16 cellular contexts compared by ENCODE assay signal in genomic region chr4:2671267-2671895, GRCh38.
DNase-seq lines count a peak whose midpoint lies in the region; ATAC-seq and TF ChIP-seq lines count a peak whose summit lies in the region.
"Had no signal": no experiment of that assay in that cellular context is flagged by ENCODE, and none has a peak within 500 bp of the region (broad histone marks: within the 10 kb centered on the region; RNA-seq: fewer than 3 reads in every experiment).

No MANE protein-coding gene starts in this region.

- 0 out of 2 replicates have a peak, but pooled peaks cover 3% of the 10 kb centered on the region for H3F3A ChIP-seq in GM23338 (replicated peaks; ENCODE audit: low read depth)

- no peak overlapping the region for H3K4me2 ChIP-seq in GM23338

- peaks cover 20% of the 10 kb centered on the region; the same call in 1 of the 2 replicates for H3K79me2 ChIP-seq in GM23338 (replicated peaks; ENCODE audit: insufficient read depth)

- no peaks in the 10 kb centered on the region for H3K27me3 ChIP-seq in GM23338 (ENCODE audit: insufficient read depth)

- H3K4me1 ChIP-seq in GM23338 (ENCODE audit: insufficient read depth) = no peaks in the 10 kb centered on the region

- H2AFZ ChIP-seq in GM23338 = no peak overlapping the region

- peaks cover 2% of the 10 kb centered on the region for H3K27me3 Mint-ChIP-seq in GM23338 (ENCODE audit: insufficient read depth, low read depth, poor library complexity)
- H3K27me3 Mint-ChIP-seq in mesothelial cell of epicardium (ENCODE audit: low read depth) = no peaks in the 10 kb centered on the region
- H3K27me3 Mint-ChIP-seq in activated T-helper 2 cell treated with anti-CD3 and anti-CD28 coated beads, Interferon-gamma antibody, Interleukin-2, Interleukin-4, amounts not matched to agents 10 μg/mL and 5 μg/mL and 100 μg/mL, durations not matched to agents 14 hours and 24 hours and 36 hours (ENCODE audit: low read depth) = no peaks in the 10 kb centered on the region

- H3K9me2 ChIP-seq in GM23338 (ENCODE audit: insufficient read depth) = no peaks in the 10 kb centered on the region

- H3K27ac ChIP-seq in C4-2B = peak overlapping the region; percentile 31
- peak overlapping the region; percentile 24; the same call in 1 of the 2 replicates for H3K27ac ChIP-seq in GM23338 (ENCODE audit: low read depth)

- H4K20me1 ChIP-seq in GM23338 (replicated peaks; ENCODE audit: insufficient read depth) = no peaks in the 10 kb centered on the region; the same call in 1 of the 2 replicates

- H3K4me1 Mint-ChIP-seq in GM23338 (no peaks in the 10 kb centered on the region; the same call in 1 of the 3 replicates), mesothelial cell of epicardium (no peaks in the 10 kb centered on the region)
- peaks cover 27% of the 10 kb centered on the region for H3K4me1 Mint-ChIP-seq in activated T-helper 2 cell treated with anti-CD3 and anti-CD28 coated beads, Interferon-gamma antibody, Interleukin-2, Interleukin-4, amounts not matched to agents 10 μg/mL and 5 μg/mL and 100 μg/mL, durations not matched to agents 14 hours and 24 hours and 36 hours (ENCODE audit: low read depth)

- ATAC-seq in GM23338 = no peak
- no peak for ATAC-seq in HG03457 (IDR thresholded peaks at IDR 0.05; ENCODE audit: unreplicated experiment)
- ATAC-seq in HG03342 (IDR thresholded peaks at IDR 0.05; ENCODE audit: unreplicated experiment) = no peak
- ATAC-seq: activated CD4-positive, CD25-positive, alpha-beta regulatory T cell treated with anti-CD3 and anti-CD28 coated beads, Interleukin-2, amount 50 U/mL, for 24 hours; HCT116 had no signal

- H3K4me3 ChIP-seq in GM23338 = no peak overlapping the region

- intact Hi-C loops in activated T-helper 2 cell treated with anti-CD3 and anti-CD28 coated beads, Interferon-gamma antibody, Interleukin-2, Interleukin-4, amounts not matched to agents 10 μg/mL and 5 μg/mL and 100 μg/mL, durations not matched to agents 14 hours and 24 hours and 36 hours (cut with micrococcal nuclease) = no loop called here

- H3K36me3 Mint-ChIP-seq in GM23338 (ENCODE audit: low read depth) (peaks cover 47% of the 10 kb centered on the region), mesothelial cell of epicardium (peaks cover 30% of the 10 kb centered on the region)
- peaks cover 64% of the 10 kb centered on the region for H3K36me3 Mint-ChIP-seq in activated T-helper 2 cell treated with anti-CD3 and anti-CD28 coated beads, Interferon-gamma antibody, Interleukin-2, Interleukin-4, amounts not matched to agents 10 μg/mL and 5 μg/mL and 100 μg/mL, durations not matched to agents 14 hours and 24 hours and 36 hours (ENCODE audit: low read depth)

- H3K9me3 Mint-ChIP-seq in GM23338 = no peaks in the 10 kb centered on the region
- H3K9me3 Mint-ChIP-seq in mesothelial cell of epicardium = no peaks in the 10 kb centered on the region
- H3K9me3 Mint-ChIP-seq in activated T-helper 2 cell treated with anti-CD3 and anti-CD28 coated beads, Interferon-gamma antibody, Interleukin-2, Interleukin-4, amounts not matched to agents 10 μg/mL and 5 μg/mL and 100 μg/mL, durations not matched to agents 14 hours and 24 hours and 36 hours = no peaks in the 10 kb centered on the region
- H3K9me3 Mint-ChIP-seq: immature natural killer cell had no signal

- TF ChIP-seq CTCF in C4-2B (conservative IDR thresholded peaks at IDR 0.05) = no peak
- TF ChIP-seq CTCF in GM23338 (conservative IDR thresholded peaks at IDR 0.05; ENCODE audit: low read depth in 2 of 2) = no peak
- no peak for TF ChIP-seq CTCF in mesothelial cell of epicardium (IDR thresholded peaks at IDR 0.05; ENCODE audit: unreplicated experiment)

- DNase-seq in GM23338 (ENCODE audit: low spot score) (no peak), astrocyte of the hippocampus (ENCODE audit: low read depth, low spot score) (peak; percentile 45), mesothelial cell of epicardium (ENCODE audit: low spot score in 2 of 2, unreplicated experiment in 2 of 2) (no peak), dermis blood vessel endothelial cell (no peak)
- DNase-seq in activated T-helper 2 cell treated with anti-CD3 and anti-CD28 coated beads, Interferon-gamma antibody, Interleukin-2, Interleukin-4, amounts not matched to agents 10 μg/mL and 5 μg/mL and 100 μg/mL, durations not matched to agents 14 hours and 24 hours and 36 hours (ENCODE audit: low spot score) = no peak
- DNase-seq: activated effector memory CD4-positive, alpha-beta T cell treated with anti-CD3 and anti-CD28 coated beads, Interleukin-2, amount 50 U/mL, for 16 hours; cerebellar nuclear complex; immature natural killer cell; KG1; NCI-H524; SHP77 had no signal

- no peak overlapping the region for H3K4me3 Mint-ChIP-seq in GM23338
- no peak overlapping the region for H3K4me3 Mint-ChIP-seq in mesothelial cell of epicardium
- no peak overlapping the region for H3K4me3 Mint-ChIP-seq in activated T-helper 2 cell treated with anti-CD3 and anti-CD28 coated beads, Interferon-gamma antibody, Interleukin-2, Interleukin-4, amounts not matched to agents 10 μg/mL and 5 μg/mL and 100 μg/mL, durations not matched to agents 14 hours and 24 hours and 36 hours (ENCODE audit: low read depth)

- peak overlapping the region; percentile 44 for H3K27ac Mint-ChIP-seq in GM23338
- H3K27ac Mint-ChIP-seq in mesothelial cell of epicardium = peak overlapping the region; percentile 4
- no peak overlapping the region for H3K27ac Mint-ChIP-seq in activated T-helper 2 cell treated with anti-CD3 and anti-CD28 coated beads, Interferon-gamma antibody, Interleukin-2, Interleukin-4, amounts not matched to agents 10 μg/mL and 5 μg/mL and 100 μg/mL, durations not matched to agents 14 hours and 24 hours and 36 hours

- peaks cover 8% of the 10 kb centered on the region for H3K36me3 ChIP-seq in GM23338 (ENCODE audit: insufficient read depth)

TF ChIP-seq in GM23338, 12 proteins besides CTCF, POLR2A, EP300 and RAD21 (continues in another document):
- no peak for TF ChIP-seq ZNF331 (CRISPR knock-in tag; IDR thresholded peaks at IDR 0.05; ENCODE audit: low read depth)
- TF ChIP-seq ZNF114 (CRISPR knock-in tag; IDR thresholded peaks at IDR 0.05) = no peak
- no peak for TF ChIP-seq STAT1 (IDR thresholded peaks at IDR 0.05; ENCODE audit: unreplicated experiment)
- no peak for TF ChIP-seq JUNB (IDR thresholded peaks at IDR 0.05; ENCODE audit: unreplicated experiment)
- no peak for TF ChIP-seq EZH2phosphoT487 (IDR thresholded peaks at IDR 0.05; ENCODE audit: unreplicated experiment)
- TF ChIP-seq REST (IDR thresholded peaks at IDR 0.05; ENCODE audit: unreplicated experiment) = no peak
- no peak for TF ChIP-seq CREB1 (CRISPR knock-in tag; IDR thresholded peaks at IDR 0.05; ENCODE audit: low read depth)
